In the genomic region with DNA sequence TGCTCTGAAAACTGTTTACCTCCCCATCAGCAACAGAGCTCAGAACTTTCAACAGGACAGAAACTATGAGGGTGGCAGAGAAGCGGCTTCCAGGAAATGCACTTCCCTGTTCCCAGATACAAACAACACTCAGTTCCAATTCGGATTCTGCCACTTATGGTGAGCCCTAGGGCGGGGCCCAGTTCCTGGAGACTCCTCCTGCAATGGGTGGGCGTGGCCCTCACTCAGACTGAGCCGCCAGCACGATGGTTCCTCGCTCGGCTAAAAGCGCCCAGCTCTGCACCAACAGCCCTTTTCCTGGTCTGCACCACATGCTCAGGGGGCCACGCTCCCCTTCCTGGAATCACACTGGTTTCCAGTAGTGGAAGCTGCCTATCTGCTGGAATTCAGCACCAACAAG, we compare ENCODE assay signal across 2 cellular contexts.
A peak's percentile ranks its signal among the peaks of the same experiment; 100 is the strongest.
TF ChIP-seq lines count a peak whose summit lies in the region.

No MANE protein-coding gene starts in this region.

TF ChIP-seq in HCT116, 20 proteins besides CTCF, POLR2A, EP300 and RAD21:
- TF ChIP-seq, protein P1, sequence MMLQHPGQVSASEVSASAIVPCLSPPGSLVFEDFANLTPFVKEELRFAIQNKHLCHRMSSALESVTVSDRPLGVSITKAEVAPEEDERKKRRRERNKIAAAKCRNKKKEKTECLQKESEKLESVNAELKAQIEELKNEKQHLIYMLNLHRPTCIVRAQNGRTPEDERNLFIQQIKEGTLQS (IDR thresholded peaks at IDR 0.05): no peak
- TF ChIP-seq CEBPB (IDR thresholded peaks at IDR 0.05; ENCODE audit: low read depth): no peak
- TF ChIP-seq, protein P2, sequence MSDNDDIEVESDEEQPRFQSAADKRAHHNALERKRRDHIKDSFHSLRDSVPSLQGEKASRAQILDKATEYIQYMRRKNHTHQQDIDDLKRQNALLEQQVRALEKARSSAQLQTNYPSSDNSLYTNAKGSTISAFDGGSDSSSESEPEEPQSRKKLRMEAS (IDR thresholded peaks at IDR 0.05): no peak
- no peak for TF ChIP-seq EGR1 (IDR thresholded peaks at IDR 0.05; ENCODE audit: low read depth)
- TF ChIP-seq SP1 (IDR thresholded peaks at IDR 0.05; ENCODE audit: low read depth): no peak
- no peak for TF ChIP-seq SRF (IDR thresholded peaks at IDR 0.05; ENCODE audit: low read depth)
- TF ChIP-seq CBX3 (IDR thresholded peaks at IDR 0.05; ENCODE audit: low read depth): no peak
- no peak for TF ChIP-seq YY1 (IDR thresholded peaks at IDR 0.05; ENCODE audit: extremely low read depth, insufficient replicate concordance, low read depth, low read length)
- TF ChIP-seq, protein P3, sequence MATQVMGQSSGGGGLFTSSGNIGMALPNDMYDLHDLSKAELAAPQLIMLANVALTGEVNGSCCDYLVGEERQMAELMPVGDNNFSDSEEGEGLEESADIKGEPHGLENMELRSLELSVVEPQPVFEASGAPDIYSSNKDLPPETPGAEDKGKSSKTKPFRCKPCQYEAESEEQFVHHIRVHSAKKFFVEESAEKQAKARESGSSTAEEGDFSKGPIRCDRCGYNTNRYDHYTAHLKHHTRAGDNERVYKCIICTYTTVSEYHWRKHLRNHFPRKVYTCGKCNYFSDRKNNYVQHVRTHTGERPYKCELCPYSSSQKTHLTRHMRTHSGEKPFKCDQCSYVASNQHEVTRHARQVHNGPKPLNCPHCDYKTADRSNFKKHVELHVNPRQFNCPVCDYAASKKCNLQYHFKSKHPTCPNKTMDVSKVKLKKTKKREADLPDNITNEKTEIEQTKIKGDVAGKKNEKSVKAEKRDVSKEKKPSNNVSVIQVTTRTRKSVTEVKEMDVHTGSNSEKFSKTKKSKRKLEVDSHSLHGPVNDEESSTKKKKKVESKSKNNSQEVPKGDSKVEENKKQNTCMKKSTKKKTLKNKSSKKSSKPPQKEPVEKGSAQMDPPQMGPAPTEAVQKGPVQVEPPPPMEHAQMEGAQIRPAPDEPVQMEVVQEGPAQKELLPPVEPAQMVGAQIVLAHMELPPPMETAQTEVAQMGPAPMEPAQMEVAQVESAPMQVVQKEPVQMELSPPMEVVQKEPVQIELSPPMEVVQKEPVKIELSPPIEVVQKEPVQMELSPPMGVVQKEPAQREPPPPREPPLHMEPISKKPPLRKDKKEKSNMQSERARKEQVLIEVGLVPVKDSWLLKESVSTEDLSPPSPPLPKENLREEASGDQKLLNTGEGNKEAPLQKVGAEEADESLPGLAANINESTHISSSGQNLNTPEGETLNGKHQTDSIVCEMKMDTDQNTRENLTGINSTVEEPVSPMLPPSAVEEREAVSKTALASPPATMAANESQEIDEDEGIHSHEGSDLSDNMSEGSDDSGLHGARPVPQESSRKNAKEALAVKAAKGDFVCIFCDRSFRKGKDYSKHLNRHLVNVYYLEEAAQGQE (IDR thresholded peaks at IDR 0.05; ENCODE audit: low read depth): no peak
- no peak for TF ChIP-seq TCF7L2 (IDR thresholded peaks at IDR 0.05; ENCODE audit: borderline replicate concordance, extremely low read depth, insufficient read depth, insufficient read length)
- TF ChIP-seq EZH2 (IDR thresholded peaks at IDR 0.05): no peak

TF ChIP-seq in K562, 482 proteins besides CTCF, POLR2A, EP300 and RAD21:
- TF ChIP-seq SLC30A9 (CRISPR knock-in tag; IDR thresholded peaks at IDR 0.05): no peak
- TF ChIP-seq SPI1 (IDR thresholded peaks at IDR 0.05; ENCODE audit: borderline replicate concordance, low read depth, low read length): peak; percentile 31; the same call in 1 of the 2 replicates
